Comparison of ENCODE assay signal across 9 cellular contexts in genomic region chr12:54009171-54010052, GRCh38. TPM values are rescaled to one million over a fixed set of nuclear protein-coding genes. Genes with fewer than 3 reads are reported as not detected.
A peak's percentile ranks its signal among the peaks of the same experiment; 100 is the strongest.
DNase-seq lines count a peak whose midpoint lies in the region; ATAC-seq, FAIRE-seq and TF ChIP-seq lines count a peak whose summit lies in the region.
"Had no signal": no experiment of that assay in that cellular context is flagged by ENCODE, and none has a peak within 500 bp of the region (broad histone marks: within the 10 kb centered on the region; RNA-seq: fewer than 3 reads in every experiment).

No MANE protein-coding gene starts in this region.

- TF ChIP-seq CTCF in cardiac muscle cell (IDR thresholded peaks at IDR 0.05; ENCODE audit: low read depth, low read length), result no peak
- no peak for TF ChIP-seq CTCF in lower lobe of right lung (IDR thresholded peaks at IDR 0.05)

- no peaks in the 10 kb centered on the region for H3K36me3 ChIP-seq in cardiac muscle cell
- no peaks in the 10 kb centered on the region for H3K36me3 ChIP-seq in lower lobe of right lung

- peak; percentile 45 to 46 for ATAC-seq in activated T-cell treated with anti-CD3 and anti-CD28 coated beads, Interleukin-2, amount 50 U/mL, for 72 hours (replicated peaks in 1 of 2)
- ATAC-seq in lower lobe of right lung, result no peak
- no peak for ATAC-seq in HG02973 (IDR thresholded peaks at IDR 0.05; ENCODE audit: unreplicated experiment)
- ATAC-seq in GM18505 (IDR thresholded peaks at IDR 0.05; ENCODE audit: unreplicated experiment), result no peak

- no peaks in the 10 kb centered on the region for H3K9me3 ChIP-seq in cardiac muscle cell (ENCODE audit: low read depth)
- no peaks in the 10 kb centered on the region for H3K9me3 ChIP-seq in lower lobe of right lung

- intact Hi-C loops in cardiac septum (cut with DNase I), result no loop called here
- intact Hi-C loops in lower lobe of right lung (cut with DNase I), result no loop called here

- no peaks in the 10 kb centered on the region for H3K36me3 Mint-ChIP-seq in activated T-cell treated with anti-CD3 and anti-CD28 coated beads, Interleukin-2, amount 50 U/mL, for 72 hours (ENCODE audit: insufficient read depth in 2 of 2)

- no peaks in the 10 kb centered on the region for H3K9me3 Mint-ChIP-seq in activated T-cell treated with anti-CD3 and anti-CD28 coated beads, Interleukin-2, amount 50 U/mL, for 72 hours

- TF ChIP-seq POLR2A in GM18505 (IDR thresholded peaks at IDR 0.05; ENCODE audit: borderline replicate concordance, extremely low read depth, insufficient read depth, insufficient read length), result no peak

- H3K4me3 ChIP-seq in cardiac muscle cell, result peak overlapping the region; percentile 16
- H3K4me3 ChIP-seq in lower lobe of right lung, result peak overlapping the region; percentile 19

- peak overlapping the region; percentile 72 to 74 for H3K4me3 Mint-ChIP-seq in activated T-cell treated with anti-CD3 and anti-CD28 coated beads, Interleukin-2, amount 50 U/mL, for 72 hours

- DNase-seq in cardiac muscle cell (ENCODE audit: low read depth in 1 of 2, low spot score in 1 of 2), result no peak
- no peak for DNase-seq in cardiac septum (ENCODE audit: low spot score)
- DNase-seq in activated T-cell treated with anti-CD3 and anti-CD28 coated beads, Interleukin-2, amount 50 U/mL, for 72 hours, result peak in 1 of 2 donors; percentile 38
- DNase-seq in lower lobe of right lung, result no peak
- DNase-seq in urothelium cell line (ENCODE audit: low spot score), result peak; percentile 42
- no peak for DNase-seq in HT-29 (ENCODE audit: low spot score)

- H3K4me1 Mint-ChIP-seq in activated T-cell treated with anti-CD3 and anti-CD28 coated beads, Interleukin-2, amount 50 U/mL, for 72 hours (ENCODE audit: low read depth), result peaks cover 33% of the 10 kb centered on the region

- peaks cover 100% of the 10 kb centered on the region for H3K27me3 ChIP-seq in cardiac muscle cell
- H3K27me3 ChIP-seq in lower lobe of right lung (ENCODE audit: low read depth), result peaks cover 94% of the 10 kb centered on the region

- no peaks in the 10 kb centered on the region for H3K4me1 ChIP-seq in cardiac muscle cell (ENCODE audit: low read depth)
- peaks cover 28% of the 10 kb centered on the region for H3K4me1 ChIP-seq in lower lobe of right lung

- no peak overlapping the region for H3K27ac ChIP-seq in cardiac muscle cell
- no peak overlapping the region for H3K27ac ChIP-seq in lower lobe of right lung

- H3K27ac Mint-ChIP-seq in activated T-cell treated with anti-CD3 and anti-CD28 coated beads, Interleukin-2, amount 50 U/mL, for 72 hours, result no peak overlapping the region

- H3K27me3 Mint-ChIP-seq in activated T-cell treated with anti-CD3 and anti-CD28 coated beads, Interleukin-2, amount 50 U/mL, for 72 hours (ENCODE audit: low read depth), result peaks cover 93% of the 10 kb centered on the region

- FAIRE-seq in urothelium cell line (lab: Jason Lieb, UNC), result no peak
- FAIRE-seq: endometrium had no signal

RNA-seq across cellular contexts. Expression of gene HOXC8, which starts 0.6 kb away (rescaled TPM):
- 0.06 TPM in 1 of 2 replicates, not detected in the other for total RNA-seq in cardiac muscle cell
- polyA plus RNA-seq in cardiac muscle cell, result not detected in 2 replicates
- total RNA-seq in cardiac septum, result not detected
- total RNA-seq in activated T-cell treated with anti-CD3 and anti-CD28 coated beads, Interleukin-2, amount 50 U/mL, for 72 hours, result not detected
- total RNA-seq in lower lobe of right lung, result not detected
- 0.10 and 0.23 TPM in 2 replicates for total RNA-seq in HT-29 (2014; rRNA removed; shearing (Covaris generic))

RNA-seq across cellular contexts. Expression of gene HOXC9, which starts 9.5 kb away (rescaled TPM):
- total RNA-seq in cardiac muscle cell (not detected in 2 replicates), cardiac septum (not detected), lower lobe of right lung (not detected)
- polyA plus RNA-seq in cardiac muscle cell, result not detected in 2 replicates
- not detected for total RNA-seq in activated T-cell treated with anti-CD3 and anti-CD28 coated beads, Interleukin-2, amount 50 U/mL, for 72 hours
- total RNA-seq in HT-29 (2014; rRNA removed; shearing (Covaris generic)), result 0.23 and 0.76 TPM in 2 replicates

RNA-seq across cellular contexts. Expression of gene HOXC6, which starts 18.8 kb away (rescaled TPM):
- not detected in 2 replicates for total RNA-seq in cardiac muscle cell
- polyA plus RNA-seq in cardiac muscle cell, result not detected in 2 replicates
- total RNA-seq in cardiac septum, result 0.43 TPM
- not detected for total RNA-seq in activated T-cell treated with anti-CD3 and anti-CD28 coated beads, Interleukin-2, amount 50 U/mL, for 72 hours
- 0.50 TPM for total RNA-seq in lower lobe of right lung
- 1.4 and 1.6 TPM in 2 replicates for total RNA-seq in HT-29 (2014; rRNA removed; shearing (Covaris generic))

RNA-seq across cellular contexts. Expression of gene HOXC5, which starts 23.4 kb away (rescaled TPM):
- total RNA-seq in cardiac muscle cell (not detected in 2 replicates), cardiac septum (not detected), lower lobe of right lung (not detected)
- polyA plus RNA-seq in cardiac muscle cell, result not detected in 2 replicates
- total RNA-seq in activated T-cell treated with anti-CD3 and anti-CD28 coated beads, Interleukin-2, amount 50 U/mL, for 72 hours, result not detected
- 0.41 and 0.81 TPM in 2 replicates for total RNA-seq in HT-29 (2014; rRNA removed; shearing (Covaris generic))

RNA-seq across cellular contexts. Expression of gene HOXC10, which starts 24.5 kb away (rescaled TPM):
- not detected in 2 replicates for total RNA-seq in cardiac muscle cell
- not detected in 2 replicates for polyA plus RNA-seq in cardiac muscle cell
- not detected for total RNA-seq in cardiac septum
- total RNA-seq in activated T-cell treated with anti-CD3 and anti-CD28 coated beads, Interleukin-2, amount 50 U/mL, for 72 hours, result not detected
- total RNA-seq in lower lobe of right lung, result not detected
- total RNA-seq in HT-29 (2014; rRNA removed; shearing (Covaris generic)), result 1.7 TPM in 1 of 2 replicates, not detected in the other

Comparison
In these comparisons a context has a peak if more than half of its experiments do, and no peak if none do; other contexts are left out.
1. ATAC-seq: peak in activated T-cell treated with anti-CD3 and anti-CD28 coated beads, Interleukin-2, amount 50 U/mL, for 72 hours (2 of 2); none in lower lobe of right lung (0 of 2), HG02973 (single experiment) and GM18505 (single experiment).